In the genomic region with DNA sequence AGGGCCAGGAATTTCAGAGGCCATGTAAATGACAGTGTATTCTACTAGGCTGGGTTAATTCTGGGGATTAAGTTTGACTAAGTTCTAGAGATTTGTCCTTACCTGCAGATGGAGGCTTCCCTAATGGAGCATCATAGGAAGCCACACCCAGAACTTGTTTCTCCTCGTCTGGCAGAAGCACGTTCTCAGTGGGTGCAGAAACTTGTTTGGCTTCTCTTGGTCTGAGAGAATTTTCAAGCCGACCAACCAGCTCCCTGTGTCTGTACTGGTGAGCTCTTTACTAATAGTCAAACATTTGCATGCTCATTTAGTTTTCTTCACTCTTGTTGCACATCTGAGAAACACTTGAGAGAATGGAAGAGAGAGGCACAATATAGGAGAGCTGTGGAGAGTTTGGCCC, we compare ENCODE assay signal across 10 cellular contexts. TPM values are rescaled to one million over a fixed set of nuclear protein-coding genes. Genes with fewer than 3 reads are reported as not detected.
DNase-seq lines count a peak whose midpoint lies in the region; ATAC-seq, FAIRE-seq and TF ChIP-seq lines count a peak whose summit lies in the region.
"Had no signal": no experiment of that assay in that cellular context is flagged by ENCODE, and none has a peak within 500 bp of the region (broad histone marks: within the 10 kb centered on the region; RNA-seq: fewer than 3 reads in every experiment).

No MANE protein-coding gene starts in this region.

- no peak overlapping the region for H3K4me3 ChIP-seq in Caco-2 (ENCODE audit: low read depth, low read length)
- no peak overlapping the region for H3K4me3 ChIP-seq in HCT116 (replicated peaks in 1 of 2; ENCODE audit: low read depth in 1 of 2, low read length in 2 of 2)
- H3K4me3 ChIP-seq in naive thymus-derived CD4-positive, alpha-beta T cell (ENCODE audit: low read length) = no peak overlapping the region

- POLR2A ChIA-PET in Caco-2 (lab: Charles Lee) = interaction anchor here (0.5 to 2.4 kb wide), 2 partner anchors 9 to 11 kb away, joined by 4 to 11 read pairs; no protein-coding TSS in a partner anchor
- POLR2A ChIA-PET in HCT116 (lab: Charles Lee) = interaction anchor here (0.7 to 2.0 kb wide), 5 partner anchors 9 to 35 kb away, joined by 3 to 9 read pairs (median 5); a partner anchor contains a TSS
- POLR2A ChIA-PET in naive thymus-derived CD4-positive, alpha-beta T cell (lab: Charles Lee) = interaction anchor here (4.4 kb wide), 1 partner anchor 20 kb away, joined by 28 read pairs; a partner anchor contains a TSS

- H3K27me3 Mint-ChIP-seq in Caco-2 (ENCODE audit: insufficient read depth, unreplicated experiment) = no peaks in the 10 kb centered on the region
- no peaks in the 10 kb centered on the region for H3K27me3 Mint-ChIP-seq in activated naive CD8-positive, alpha-beta T cell
- peaks cover 0 to 8% (median 0%) of the 10 kb centered on the region in 5 donors for H3K27me3 Mint-ChIP-seq in naive thymus-derived CD4-positive, alpha-beta T cell

- H2AFZ ChIP-seq in HCT116 (ENCODE audit: low read depth, low read length, poor library complexity, severe bottlenecking) = peak overlapping the region; percentile 89

- no peaks in the 10 kb centered on the region for H3K9me3 ChIP-seq in Caco-2
- H3K9me3 ChIP-seq in HCT116 (ENCODE audit: control insufficient read depth in 1 of 2, insufficient read depth in 1 of 2, low read depth in 1 of 2, low read length in 2 of 2) = no peaks in the 10 kb centered on the region
- H3K9me3 ChIP-seq in naive thymus-derived CD4-positive, alpha-beta T cell (ENCODE audit: control insufficient read depth in 2 of 3, low read length in 3 of 3) = no peaks in the 10 kb centered on the region
- H3K9me3 ChIP-seq: neutrophil had no signal

- no peak overlapping the region for H3K27ac ChIP-seq in HCT116 (ENCODE audit: low read depth, low read length)
- H3K27ac ChIP-seq in naive thymus-derived CD4-positive, alpha-beta T cell (ENCODE audit: low read depth, low read length) = no peak overlapping the region

- TF ChIP-seq RAD21 in HCT116 (IDR thresholded peaks at IDR 0.05; ENCODE audit: low read depth) = no peak

- no peak overlapping the region for H3K4me2 ChIP-seq in HCT116 (ENCODE audit: low read length)

- H3K9ac ChIP-seq in HCT116 (ENCODE audit: low read length) = no peak overlapping the region

- H3K36me3 Mint-ChIP-seq in Caco-2 (ENCODE audit: insufficient read depth, unreplicated experiment) = peaks cover 7% of the 10 kb centered on the region
- H3K36me3 Mint-ChIP-seq in activated naive CD8-positive, alpha-beta T cell = no peaks in the 10 kb centered on the region
- H3K36me3 Mint-ChIP-seq in naive thymus-derived CD4-positive, alpha-beta T cell = no peaks in the 10 kb centered on the region

- ATAC-seq in HCT116 = no peak
- ATAC-seq in naive thymus-derived CD4-positive, alpha-beta T cell = no peak

- no peaks in the 10 kb centered on the region for H4K20me1 ChIP-seq in HCT116 (ENCODE audit: insufficient read depth)

- DNase-seq in Caco-2 (peak; percentile 34 to 40), HCT116 (ENCODE audit: low read depth, low spot score) (no peak), dermis blood vessel endothelial cell (no peak), erythroblast (lab: John Stamatoyannopoulos, UW) (no peak), HTR-8/SVneo (ENCODE audit: insufficient read length, low spot score) (no peak)
- no peak for DNase-seq in naive thymus-derived CD4-positive, alpha-beta T cell
- no peak for DNase-seq in stimulated activated CD4-positive, alpha-beta T cell treated with anti-CD3 and anti-CD28 coated beads, Interleukin-4, amount 100 ng/mL, for 24 hours
- DNase-seq: activated CD4-positive, alpha-beta T cell treated with anti-CD3 and anti-CD28 coated beads for 48 hours had no signal

- RAD21 ChIA-PET in HCT116 (lab: Charles Lee; ENCODE audit: low non-redundant PET in 1 of 2, low total read pairs in 2 of 2, uncharacterized antibody in 2 of 2, unreplicated experiment in 2 of 2) = no interaction called here

- no peaks in the 10 kb centered on the region for H3K9me3 Mint-ChIP-seq in Caco-2 (ENCODE audit: unreplicated experiment)
- H3K9me3 Mint-ChIP-seq in activated naive CD8-positive, alpha-beta T cell (ENCODE audit: low read depth) = no peaks in the 10 kb centered on the region
- H3K9me3 Mint-ChIP-seq in naive thymus-derived CD4-positive, alpha-beta T cell = no peaks in the 10 kb centered on the region

- H3K79me2 ChIP-seq in HCT116 (ENCODE audit: insufficient read depth, low read length) = no peaks in the 10 kb centered on the region

- no TSS peak for BruUV-seq in Caco-2 (replicated peaks; lab: Mats Ljungman, UMichigan)
- BruUV-seq in HCT116 (replicated peaks; lab: Mats Ljungman, UMichigan) = no TSS peak

- TF ChIP-seq CTCF in Caco-2 (IDR thresholded peaks at IDR 0.05; ENCODE audit: insufficient read depth in 1 of 2, low read depth in 1 of 2, low read length in 1 of 2, severe bottlenecking in 1 of 2, unreplicated experiment in 1 of 2) (no peak), HCT116 (IDR thresholded peaks at IDR 0.05 in 2 of 3, conservative IDR thresholded peaks at IDR 0.05 in 1 of 3; ENCODE audit: borderline replicate concordance in 1 of 3, insufficient read depth in 1 of 3, low read depth in 2 of 3, low read length in 2 of 3) (no peak)

- peak overlapping the region; percentile 99 for H3K27ac Mint-ChIP-seq in Caco-2 (ENCODE audit: unreplicated experiment)
- H3K27ac Mint-ChIP-seq in activated naive CD8-positive, alpha-beta T cell = peak overlapping the region; percentile 46
- peak overlapping the region in 8 of 9 donors; percentile 74 to 97 (median 88) for H3K27ac Mint-ChIP-seq in naive thymus-derived CD4-positive, alpha-beta T cell

- peak overlapping the region; percentile 100 for H3K4me3 Mint-ChIP-seq in Caco-2 (ENCODE audit: unreplicated experiment)
- peak overlapping the region; percentile 96 for H3K4me3 Mint-ChIP-seq in activated naive CD8-positive, alpha-beta T cell
- peak overlapping the region; percentile 26 to 98 (median 93) for H3K4me3 Mint-ChIP-seq in naive thymus-derived CD4-positive, alpha-beta T cell

- intact Hi-C loops in Caco-2 (cut with micrococcal nuclease; ENCODE audit: unreplicated experiment) = no loop called here
- intact Hi-C loops in HCT116 (cut with micrococcal nuclease) = loop anchor here (2.0 kb wide), 1 partner anchor 81 kb away; no protein-coding TSS in a partner anchor
- intact Hi-C loops in naive thymus-derived CD4-positive, alpha-beta T cell (cut with micrococcal nuclease) = loop anchor here (2.0 to 10.0 kb wide), 3 partner anchors 81 to 1421 kb away; a partner anchor contains a TSS

- peaks cover under 1% of the 10 kb centered on the region for H3K4me1 Mint-ChIP-seq in Caco-2 (ENCODE audit: low read depth, unreplicated experiment)
- H3K4me1 Mint-ChIP-seq in activated naive CD8-positive, alpha-beta T cell (ENCODE audit: low read depth) = peaks cover 28% of the 10 kb centered on the region
- peaks cover 15 to 36% (median 26%) of the 10 kb centered on the region in 7 donors for H3K4me1 Mint-ChIP-seq in naive thymus-derived CD4-positive, alpha-beta T cell

- no peak for TF ChIP-seq POLR2A in HCT116 (IDR thresholded peaks at IDR 0.05; ENCODE audit: borderline replicate concordance, extremely low read depth, insufficient read depth, insufficient read length)
- no peak for TF ChIP-seq POLR2A in erythroblast (IDR thresholded peaks at IDR 0.05; ENCODE audit: low read length)

- H3K27me3 ChIP-seq in Caco-2 (replicated peaks; ENCODE audit: control insufficient read depth, insufficient read depth, low read length) (no peaks in the 10 kb centered on the region), HCT116 (ENCODE audit: insufficient read depth, low read length) (no peaks in the 10 kb centered on the region)
- no peaks in the 10 kb centered on the region for H3K27me3 ChIP-seq in naive thymus-derived CD4-positive, alpha-beta T cell (ENCODE audit: control insufficient read depth in 2 of 2, insufficient read depth in 2 of 2, low read length in 2 of 2)
- H3K27me3 ChIP-seq: neutrophil had no signal

- H3K4me1 ChIP-seq in Caco-2 = peaks cover 18% of the 10 kb centered on the region
- H3K4me1 ChIP-seq in HCT116 (ENCODE audit: control insufficient read depth in 1 of 2, insufficient read depth in 2 of 2, low read length in 2 of 2) = peaks cover 0 to 20% of the 10 kb centered on the region in 2 experiments; a peak in 3 of 4 replicates
- peaks cover 7 to 9% of the 10 kb centered on the region in 2 donors for H3K4me1 ChIP-seq in naive thymus-derived CD4-positive, alpha-beta T cell (ENCODE audit: control insufficient read depth in 2 of 2, insufficient read depth in 2 of 2, low read length in 2 of 2)

- CTCF ChIA-PET in Caco-2 (lab: Charles Lee) = interaction anchor here (0.6 to 2.5 kb wide), 3 partner anchors 12 to 60 kb away, joined by 3 to 23 read pairs (median 5); a partner anchor contains a TSS
- CTCF ChIA-PET in HCT116 (lab: Charles Lee) = interaction anchor here (2.1 kb wide), 1 partner anchor 21 kb away, joined by 6 read pairs; a partner anchor contains a TSS
- CTCF ChIA-PET in naive thymus-derived CD4-positive, alpha-beta T cell (lab: Charles Lee) = interaction anchor here (1.0 kb wide), 1 partner anchor 53 kb away, joined by 3 read pairs; no protein-coding TSS in a partner anchor

- no peaks in the 10 kb centered on the region for H3K9me2 ChIP-seq in HCT116 (ENCODE audit: insufficient read depth)

- FAIRE-seq in HTR-8/SVneo (lab: Jason Lieb, UNC) = no peak

- H3K36me3 ChIP-seq in Caco-2 (ENCODE audit: control insufficient read depth, insufficient read depth, low read length) = no peaks in the 10 kb centered on the region
- no peaks in the 10 kb centered on the region for H3K36me3 ChIP-seq in HCT116 (ENCODE audit: control insufficient read depth in 1 of 2, insufficient read depth in 2 of 2, low read length in 2 of 2)
- H3K36me3 ChIP-seq in naive thymus-derived CD4-positive, alpha-beta T cell (ENCODE audit: control insufficient read depth in 2 of 3, insufficient read depth in 3 of 3, low read length in 3 of 3) = no peaks in the 10 kb centered on the region
- H3K36me3 ChIP-seq: neutrophil had no signal

TF ChIP-seq in HCT116, 20 proteins besides CTCF, POLR2A, EP300 and RAD21 (continues in another document):
- no peak for TF ChIP-seq POLR2AphosphoS5 (IDR thresholded peaks at IDR 0.05; ENCODE audit: low read depth, low read length)
- no peak for TF ChIP-seq ELF1 (IDR thresholded peaks at IDR 0.05; ENCODE audit: borderline replicate concordance, low read depth)
- no peak for TF ChIP-seq ZFX (IDR thresholded peaks at IDR 0.05)
- no peak for TF ChIP-seq CBX3 (IDR thresholded peaks at IDR 0.05; ENCODE audit: low read depth)

RNA-seq across cellular contexts. Expression of a gene that starts 0.9 kb away (rescaled TPM):
- total RNA-seq in Caco-2 (2022) = 44.5 and 50.9 TPM in 2 replicates
- 5.1 TPM for total RNA-seq in HCT116 (2021; ENCODE audit: unreplicated experiment)
- 1.1 and 2.4 TPM in 2 replicates for polyA plus RNA-seq in HCT116 (2012)
- 10 to 100 TPM in 1 of 5 experiments, 1 to 10 TPM in 4; 3.3 to 29.0 (median 6.1) TPM for total RNA-seq in naive thymus-derived CD4-positive, alpha-beta T cell
- polyA plus RNA-seq in naive thymus-derived CD4-positive, alpha-beta T cell = 1 to 10 TPM in 1 of 2 donors, under 1 TPM in 1; 0.45 to 1.7 TPM
- 26.9 and 30.5 TPM in 2 replicates for total RNA-seq in dermis blood vessel endothelial cell

RNA-seq across cellular contexts. Expression of a gene that starts 20.7 kb away (rescaled TPM):
- total RNA-seq in Caco-2 (2022) (34.9 and 38.8 TPM in 2 replicates), HCT116 (2021; ENCODE audit: unreplicated experiment) (19.9 TPM), dermis blood vessel endothelial cell (20.4 and 24.0 TPM in 2 replicates)
- 4.7 and 6.7 TPM in 2 replicates for polyA plus RNA-seq in HCT116 (2012)
- 10 to 100 TPM in 4 of 5 experiments, 1 to 10 TPM in 1; 8.4 to 19.3 (median 16.7) TPM for total RNA-seq in naive thymus-derived CD4-positive, alpha-beta T cell
- polyA plus RNA-seq in naive thymus-derived CD4-positive, alpha-beta T cell = 10 to 100 TPM; 32.2 to 48.5 TPM

Comparison
In these comparisons a context has a peak if more than half of its experiments do, and no peak if none do; other contexts are left out.
1. DNase-seq: peak in Caco-2 (2 of 2); none in HCT116 (single experiment), naive thymus-derived CD4-positive, alpha-beta T cell (0 of 9), dermis blood vessel endothelial cell (single experiment), stimulated activated CD4-positive, alpha-beta T cell treated with anti-CD3 and anti-CD28 coated beads, Interleukin-4, amount 100 ng/mL, for 24 hours (single experiment), erythroblast (0 of 2) and HTR-8/SVneo (single experiment).
2. H3K27ac Mint-ChIP-seq: peak in every context shown above with its lines; median percentile 99 in Caco-2; 88 in naive thymus-derived CD4-positive, alpha-beta T cell; 46 in activated naive CD8-positive, alpha-beta T cell.
3. Peak in every context shown above with its lines, with median percentiles within 50 percentile points of each other: H3K4me3 Mint-ChIP-seq.